Comparison of ENCODE assay signal across 19 cellular contexts in genomic region chrX:25600776-25601175, GRCh38.
"Had no signal": no experiment of that assay in that cellular context is flagged by ENCODE, and none has a peak within 500 bp of the region (broad histone marks: within the 10 kb centered on the region; RNA-seq: fewer than 3 reads in every experiment).

No MANE protein-coding gene starts in this region.

- H3K27me3 ChIP-seq: tibial nerve, uterus had no signal

- H3K4me3 ChIP-seq: lung, tibial nerve, uterus had no signal

- H3K9me3 ChIP-seq: tibial nerve, uterus had no signal

- H3K27ac ChIP-seq: tibial nerve, uterus had no signal

- DNase-seq: activated CD4-positive, alpha-beta memory T cell treated with anti-CD3 and anti-CD28 coated beads, Interleukin-2, amount 10 ng/mL, durations not matched to agents 7 days and 5 days; activated CD8-positive, alpha-beta memory T cell treated with anti-CD3 and anti-CD28 coated beads, Interleukin-2, amount 10 ng/mL, durations not matched to agents 7 days and 5 days; activated naive CD4-positive, alpha-beta T cell; activated naive CD8-positive, alpha-beta T cell treated with anti-CD3 and anti-CD28 coated beads for 36 hours; activated T-cell treated with anti-CD3 and anti-CD28 coated beads, Interleukin-2, amount 50 U/mL, for 1 hour; amygdala; cortex of kidney; foreskin melanocyte; kidney; occipital lobe; posterior cingulate gyrus; retina; stimulated activated CD4-positive, alpha-beta T cell treated with anti-CD3 and anti-CD28 coated beads, Interleukin-2, amount 100 ng/mL, for 24 hours; stimulated activated naive CD8-positive, alpha-beta T cell treated with anti-CD3 and anti-CD28 coated beads, Interleukin-15, Interleukin-2, amounts not matched to agents 100 U/mL and 50 U/mL, for 24 hours; uterus had no signal

- H3K4me1 ChIP-seq: tibial nerve, uterus had no signal

- H3K36me3 ChIP-seq: tibial nerve, uterus had no signal

- ATAC-seq: activated CD8-positive, alpha-beta memory T cell treated with anti-CD3 and anti-CD28 coated beads, Interleukin-2, amount 10 ng/mL, durations not matched to agents 7 days and 5 days; activated T-helper 17 cell treated with anti-CD3 and anti-CD28 coated beads, Interleukin-2, amount 50 U/mL, for 72 hours; left lobe of liver; stimulated activated naive CD8-positive, alpha-beta T cell treated with anti-CD3 and anti-CD28 coated beads, Interleukin-15, Interleukin-2, amounts not matched to agents 100 U/mL and 50 U/mL, for 24 hours had no signal
